1 cellular context compared by ENCODE assay signal in genomic region chrX:38930474-38930873, GRCh38.
TF ChIP-seq lines count a peak whose summit lies in the region.

No MANE protein-coding gene starts in this region.

TF ChIP-seq in IMR-90, 13 proteins besides CTCF, POLR2A, EP300 and RAD21 (continued from another document):
- TF ChIP-seq USF2 (IDR thresholded peaks at IDR 0.05; ENCODE audit: low read depth, low read length) = no peak
- TF ChIP-seq RCOR1 (IDR thresholded peaks at IDR 0.05; ENCODE audit: insufficient replicate concordance, low read length) = no peak
- no peak for TF ChIP-seq MXI1 (IDR thresholded peaks at IDR 0.05; ENCODE audit: borderline replicate concordance, low read depth, low read length)
- TF ChIP-seq MAZ (IDR thresholded peaks at IDR 0.05; ENCODE audit: borderline replicate concordance, low read depth, low read length) = no peak
- no peak for TF ChIP-seq NFE2L2 (IDR thresholded peaks at IDR 0.05; ENCODE audit: low read depth, low read length)
- no peak for TF ChIP-seq BHLHE40 (IDR thresholded peaks at IDR 0.05; ENCODE audit: low read depth, low read length)
- TF ChIP-seq FOS (IDR thresholded peaks at IDR 0.05; ENCODE audit: low read depth, low read length) = no peak
